Comparison of ENCODE assay signal across 20 cellular contexts in the genomic region with DNA sequence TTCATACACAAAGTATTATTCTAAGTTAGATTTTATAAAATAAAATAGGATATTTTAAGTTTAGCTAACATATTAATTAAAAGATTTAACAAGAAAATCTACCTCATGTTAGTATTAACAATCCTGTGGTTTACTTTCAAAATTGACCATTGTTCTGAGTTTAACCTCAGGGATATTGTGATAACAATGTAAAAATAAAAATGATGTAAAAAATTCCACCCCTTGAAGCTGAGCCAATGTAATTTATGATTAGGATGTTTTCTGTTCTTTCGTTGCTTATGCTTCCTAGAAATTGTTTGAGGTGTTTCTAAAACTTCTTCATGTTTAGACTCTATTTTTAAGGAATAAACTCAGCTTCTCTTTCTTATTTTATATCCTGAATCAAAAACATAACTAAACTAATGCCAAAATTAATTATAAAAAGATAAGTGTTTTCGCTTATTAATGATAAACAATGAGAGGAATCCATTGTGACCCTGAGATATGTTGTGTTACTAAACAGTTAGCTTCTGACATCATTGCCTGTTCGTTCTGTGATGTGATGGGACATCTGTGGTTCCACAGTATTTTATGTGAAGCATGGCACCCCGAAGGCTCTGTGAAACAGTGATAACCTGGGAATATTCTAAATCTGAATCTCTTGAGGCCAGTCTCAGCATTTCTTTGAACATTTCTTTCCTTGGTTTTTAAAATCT.
DNase-seq lines count a peak whose midpoint lies in the region; ATAC-seq and TF ChIP-seq lines count a peak whose summit lies in the region.
"Had no signal": no experiment of that assay in that cellular context is flagged by ENCODE, and none has a peak within 500 bp of the region (broad histone marks: within the 10 kb centered on the region; RNA-seq: fewer than 3 reads in every experiment).

No MANE protein-coding gene starts in this region.

- no peak overlapping the region for H3K9ac ChIP-seq in endodermal cell (ENCODE audit: extremely low read depth, low read length, poor library complexity, severe bottlenecking)
- H3K9ac ChIP-seq: BLaER1 had no signal

- H3K36me3 ChIP-seq in SJCRH30 = no peaks in the 10 kb centered on the region
- no peaks in the 10 kb centered on the region for H3K36me3 ChIP-seq in endodermal cell (ENCODE audit: control insufficient read depth, insufficient read depth, low read length)
- H3K36me3 ChIP-seq in uterus = no peaks in the 10 kb centered on the region
- H3K36me3 ChIP-seq: BLaER1 had no signal

- no peak for ATAC-seq in GM18505 (IDR thresholded peaks at IDR 0.05; ENCODE audit: unreplicated experiment)
- ATAC-seq: A549, GM12878 had no signal

- peak in 1 of 2 experiments; percentile 14 for DNase-seq in SJCRH30
- no peak for DNase-seq in endodermal cell
- no peak for DNase-seq in mesothelial cell of epicardium (ENCODE audit: low spot score in 2 of 2, unreplicated experiment in 2 of 2)
- DNase-seq in uterus = no peak
- DNase-seq in NCI-H2171 treated with DMSO at 0.1 percent for 48 hours (lab: John Stamatoyannopoulos, UW) = no peak
- DNase-seq in OCI-M1 (lab: John Stamatoyannopoulos, UW) = no peak
- DNase-seq: CD4-positive, alpha-beta memory T cell; DMS153; Kasumi-1; NCI-H1105; NCI-H2081 treated with DMSO at 0.1 percent for 48 hours; NCI-H510A treated with DMSO at 0.1 percent for 48 hours; NCI-H774; RPMI8226; SHP77 treated with DMSO at 0.1 percent for 48 hours had no signal

- no peaks in the 10 kb centered on the region for H3K9me3 ChIP-seq in SJCRH30 (replicated peaks)
- H3K9me3 ChIP-seq in endodermal cell (ENCODE audit: control insufficient read depth, low read length) = no peaks in the 10 kb centered on the region
- no peaks in the 10 kb centered on the region for H3K9me3 ChIP-seq in uterus
- H3K9me3 ChIP-seq: A549, BLaER1 had no signal

- H3K27me3 ChIP-seq in SJCRH30 = no peaks in the 10 kb centered on the region
- no peaks in the 10 kb centered on the region for H3K27me3 ChIP-seq in endodermal cell (ENCODE audit: control insufficient read depth, insufficient read depth, low read length, poor library complexity, severe bottlenecking)
- no peaks in the 10 kb centered on the region for H3K27me3 ChIP-seq in uterus
- H3K27me3 ChIP-seq: BLaER1 had no signal

- H3K4me3 ChIP-seq in SJCRH30 (no peak overlapping the region), endodermal cell (ENCODE audit: low read length) (no peak overlapping the region), uterus (no peak overlapping the region)
- H3K4me3 ChIP-seq: A549, BLaER1, GM12878 had no signal

- intact Hi-C loops in uterus (cut with DNase I; ENCODE audit: low total_unique reads) = no loop called here

- H3K4me1 ChIP-seq in SJCRH30 (peaks cover 9% of the 10 kb centered on the region), endodermal cell (ENCODE audit: control insufficient read depth, insufficient read depth, low read length) (no peaks in the 10 kb centered on the region), uterus (no peaks in the 10 kb centered on the region)
- H3K4me1 ChIP-seq: BLaER1 had no signal

- no peak for TF ChIP-seq CTCF in endodermal cell (conservative IDR thresholded peaks at IDR 0.05)
- no peak for TF ChIP-seq CTCF in mesothelial cell of epicardium (IDR thresholded peaks at IDR 0.05; ENCODE audit: unreplicated experiment)
- TF ChIP-seq CTCF in uterus (IDR thresholded peaks at IDR 0.05) = no peak

- H3K27ac Mint-ChIP-seq in endodermal cell (no peak overlapping the region), mesothelial cell of epicardium (peak overlapping the region; percentile 28)
- H3K27ac Mint-ChIP-seq: CD4-positive, alpha-beta memory T cell; IgD-negative memory B cell had no signal

- 93 to 100% methylated on average over 2 to 4 of the region's 4 CpGs for WGBS in endodermal cell (ENCODE audit: insufficient coverage in 1 of 2, insufficient read length in 1 of 2), 2 experiments

- H3K9me3 Mint-ChIP-seq in endodermal cell = peaks cover 7% of the 10 kb centered on the region
- peaks cover 4% of the 10 kb centered on the region for H3K9me3 Mint-ChIP-seq in mesothelial cell of epicardium
- H3K9me3 Mint-ChIP-seq: IgD-negative memory B cell had no signal

- H3K27ac ChIP-seq in SJCRH30 (peak overlapping the region; percentile 2; the same call in 1 of the 2 replicates), endodermal cell (ENCODE audit: low read depth, low read length) (peak overlapping the region; percentile 27), uterus (peak overlapping the region; percentile 25)
- H3K27ac ChIP-seq: BLaER1 had no signal

- H3K36me3 Mint-ChIP-seq in endodermal cell (ENCODE audit: low read depth) (peaks cover 6% of the 10 kb centered on the region), mesothelial cell of epicardium (no peaks in the 10 kb centered on the region)
- H3K36me3 Mint-ChIP-seq: CD4-positive, alpha-beta memory T cell had no signal

- H3K4me3 Mint-ChIP-seq in endodermal cell (no peak overlapping the region), mesothelial cell of epicardium (no peak overlapping the region)
- H3K4me3 Mint-ChIP-seq: CD4-positive, alpha-beta memory T cell; IgD-negative memory B cell had no signal

- H3K27me3 Mint-ChIP-seq in endodermal cell (ENCODE audit: insufficient read depth) = no peaks in the 10 kb centered on the region
- no peaks in the 10 kb centered on the region for H3K27me3 Mint-ChIP-seq in mesothelial cell of epicardium (ENCODE audit: low read depth)
- H3K27me3 Mint-ChIP-seq: IgD-negative memory B cell had no signal

- H3K4me1 Mint-ChIP-seq in endodermal cell (peaks cover 29% of the 10 kb centered on the region), mesothelial cell of epicardium (peaks cover 29% of the 10 kb centered on the region)
- H3K4me1 Mint-ChIP-seq: CD4-positive, alpha-beta memory T cell; IgD-negative memory B cell had no signal

- TF ChIP-seq POLR2A in uterus (IDR thresholded peaks at IDR 0.05) (no peak), GM18505 (IDR thresholded peaks at IDR 0.05; ENCODE audit: borderline replicate concordance, extremely low read depth, insufficient read depth, insufficient read length) (no peak)
